4 cellular contexts compared by ENCODE assay signal in the genomic region with DNA sequence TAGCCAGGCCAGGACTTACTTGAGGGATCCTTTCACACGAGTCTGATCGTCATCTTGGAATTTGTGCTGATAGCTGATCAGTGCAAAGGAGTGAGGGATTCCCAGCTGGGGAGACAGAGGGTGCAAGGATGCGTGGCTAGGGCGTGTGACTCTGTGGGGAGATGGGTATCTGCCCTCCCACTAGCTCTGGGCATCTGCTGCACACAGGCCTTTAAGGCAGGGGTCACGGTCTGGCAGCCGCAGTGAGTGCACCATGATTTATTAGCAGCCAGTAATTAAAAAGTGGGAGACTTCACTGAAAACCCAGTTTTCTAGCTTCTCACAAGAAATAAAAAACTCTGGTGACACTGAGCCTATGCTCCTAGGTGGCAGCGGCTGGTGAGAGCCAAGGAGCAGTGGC.
"Had no signal": no experiment of that assay in that cellular context is flagged by ENCODE, and none has a peak within 500 bp of the region (broad histone marks: within the 10 kb centered on the region; RNA-seq: fewer than 3 reads in every experiment).

No MANE protein-coding gene starts in this region.

- H3K9me3 Mint-ChIP-seq: GM23338, H9 had no signal

- H3K27ac Mint-ChIP-seq: GM23338 had no signal

- DNase-seq: H9, HCEC 1CT, IMR-90 had no signal

- ATAC-seq: GM23338 had no signal

- H3K4me3 Mint-ChIP-seq: GM23338, H9 had no signal

- H3K4me2 ChIP-seq: GM23338 had no signal

- H3K4me3 ChIP-seq: GM23338 had no signal

- H2AFZ ChIP-seq: GM23338 had no signal
